ENCODE assay signal across 17 cellular contexts in genomic region chr5:143527808-143528207, GRCh38.
DNase-seq lines count a peak whose midpoint lies in the region; ATAC-seq, FAIRE-seq and TF ChIP-seq lines count a peak whose summit lies in the region.
"Had no signal": no experiment of that assay in that cellular context is flagged by ENCODE, and none has a peak within 500 bp of the region (broad histone marks: within the 10 kb centered on the region; RNA-seq: fewer than 3 reads in every experiment).

No MANE protein-coding gene starts in this region.

- H2AFZ ChIP-seq in astrocyte (ENCODE audit: low read depth, low read length) (no peak overlapping the region), trophoblast cell (ENCODE audit: insufficient read depth, low read length, poor library complexity) (no peak overlapping the region)

- H3K4ac ChIP-seq in trophoblast cell (ENCODE audit: low read depth, low read length) = no peak overlapping the region

- peaks cover 12% of the 10 kb centered on the region for H3K4me1 Mint-ChIP-seq in astrocyte (ENCODE audit: low read depth, unreplicated experiment)
- H3K4me1 Mint-ChIP-seq: central memory CD8-positive, alpha-beta T cell; memory B cell had no signal

- H2BK5ac ChIP-seq in trophoblast cell (ENCODE audit: low read depth, low read length, poor library complexity) = no peak overlapping the region

- no peaks in the 10 kb centered on the region for H3K36me3 Mint-ChIP-seq in astrocyte (ENCODE audit: low read depth, unreplicated experiment)
- H3K36me3 Mint-ChIP-seq: memory B cell had no signal

- no peaks in the 10 kb centered on the region for H3K9me3 Mint-ChIP-seq in astrocyte (ENCODE audit: unreplicated experiment)
- H3K9me3 Mint-ChIP-seq: central memory CD8-positive, alpha-beta T cell; memory B cell had no signal

- H3K79me1 ChIP-seq in trophoblast cell (ENCODE audit: low read length) = no peaks in the 10 kb centered on the region

- H3K79me2 ChIP-seq in astrocyte (ENCODE audit: insufficient read depth, low read length) = no peaks in the 10 kb centered on the region
- H3K79me2 ChIP-seq in trophoblast cell (ENCODE audit: control insufficient read depth, insufficient read depth, low read length, poor library complexity) = no peaks in the 10 kb centered on the region

- no peak overlapping the region for H2BK120ac ChIP-seq in trophoblast cell (ENCODE audit: insufficient read depth, low read length, poor library complexity)

- TF ChIP-seq POLR2A in thyroid gland (IDR thresholded peaks at IDR 0.05) = no peak

- H3K4me3 Mint-ChIP-seq in astrocyte (ENCODE audit: unreplicated experiment) = no peak overlapping the region
- H3K4me3 Mint-ChIP-seq: central memory CD8-positive, alpha-beta T cell; memory B cell had no signal

- no peak overlapping the region for H4K8ac ChIP-seq in trophoblast cell (ENCODE audit: low read depth, low read length)

- no peak overlapping the region for H3K18ac ChIP-seq in trophoblast cell (ENCODE audit: low read length)

- H4K12ac ChIP-seq in trophoblast cell (ENCODE audit: low read depth, low read length) = no peak overlapping the region

- H3K4me1 ChIP-seq in astrocyte (ENCODE audit: insufficient read depth, low read length) (no peaks in the 10 kb centered on the region), trophoblast cell (ENCODE audit: control insufficient read depth in 1 of 2, insufficient read depth in 2 of 2, low read length in 2 of 2) (no peaks in the 10 kb centered on the region), thyroid gland (peaks cover 3 to 5% of the 10 kb centered on the region in 2 donors)
- H3K4me1 ChIP-seq: testis had no signal

- H3K36me3 ChIP-seq in astrocyte (ENCODE audit: insufficient read depth, low read length) (no peaks in the 10 kb centered on the region), trophoblast cell (ENCODE audit: control insufficient read depth in 1 of 2, insufficient read depth in 2 of 2, low read length in 2 of 2) (no peaks in the 10 kb centered on the region), thyroid gland (no peaks in the 10 kb centered on the region)

- peak; percentile 86 for ATAC-seq in GM19351 (IDR thresholded peaks at IDR 0.05; ENCODE audit: unreplicated experiment)
- ATAC-seq in HG03469 (IDR thresholded peaks at IDR 0.05; ENCODE audit: unreplicated experiment) = peak; percentile 54

- DNase-seq in astrocyte (ENCODE audit: low read depth) (peak; percentile 68), trophoblast cell (no peak), NCI-H526 treated with DMSO at 0.1 percent for 48 hours (lab: John Stamatoyannopoulos, UW) (no peak), thyroid gland (no peak), cortex of kidney (lab: John Stamatoyannopoulos, UW) (no peak)
- DNase-seq: activated CD4-positive, alpha-beta T cell treated with anti-CD3 and anti-CD28 coated beads, Interleukin-2, amount 50 U/mL, for 48 hours; activated gamma-delta T cell treated with Interleukin-2 at 50 U/mL for 16 hours; GF-D8; NCI-H1092; NCI-H446 treated with DMSO at 0.1 percent for 48 hours; testis had no signal

- FAIRE-seq in astrocyte (lab: Jason Lieb, UNC) = no peak

- H3K27me3 ChIP-seq in astrocyte (ENCODE audit: insufficient read depth, low read length) (no peaks in the 10 kb centered on the region), trophoblast cell (ENCODE audit: insufficient read depth, low read length) (no peaks in the 10 kb centered on the region), thyroid gland (no peaks in the 10 kb centered on the region)
- H3K27me3 ChIP-seq: testis had no signal

- no peak overlapping the region for H3K23ac ChIP-seq in trophoblast cell (ENCODE audit: low read length)

- intact Hi-C loops in thyroid gland (cut with DNase I) = no loop called here

- H3K27ac ChIP-seq in astrocyte (ENCODE audit: low read depth, low read length) = no peak overlapping the region
- H3K27ac ChIP-seq in trophoblast cell (ENCODE audit: low read depth, low read length) = no peak overlapping the region
- no peak overlapping the region for H3K27ac ChIP-seq in thyroid gland
- H3K27ac ChIP-seq: HL-60, testis had no signal

- H2AK5ac ChIP-seq in trophoblast cell (ENCODE audit: low read length) = no peak overlapping the region

- no peak overlapping the region for H3K4me2 ChIP-seq in astrocyte (ENCODE audit: low read length)
- no peak overlapping the region for H3K4me2 ChIP-seq in trophoblast cell (ENCODE audit: low read length)
- H3K4me2 ChIP-seq: smooth muscle cell had no signal

- no CpG with 5 or more reads among the region's 4 CpGs for WGBS in trophoblast cell (ENCODE audit: extremely low coverage, insufficient coverage, insufficient read length)
- 97 to 99% methylated on average over 3 to 4 of the region's 4 CpGs for WGBS in thyroid gland, 2 donors

- no peaks in the 10 kb centered on the region for H4K20me1 ChIP-seq in astrocyte (ENCODE audit: insufficient read depth, low read length)

- H3K4me3 ChIP-seq in astrocyte (ENCODE audit: insufficient read depth, low read depth, low read length) = no peak overlapping the region
- no peak overlapping the region for H3K4me3 ChIP-seq in trophoblast cell (ENCODE audit: low read depth, low read length)
- H3K4me3 ChIP-seq in thyroid gland (replicated peaks in 1 of 3) = no peak overlapping the region
- H3K4me3 ChIP-seq: smooth muscle cell, testis had no signal

- no peak overlapping the region for H3K14ac ChIP-seq in trophoblast cell (ENCODE audit: low read length)

- H3K9ac ChIP-seq in astrocyte (ENCODE audit: low read length) (no peak overlapping the region), trophoblast cell (ENCODE audit: low read length) (no peak overlapping the region)

- H3K9me3 ChIP-seq in astrocyte (ENCODE audit: insufficient read depth, low read depth, low read length) = no peaks in the 10 kb centered on the region
- H3K9me3 ChIP-seq in trophoblast cell (ENCODE audit: insufficient read depth, low read depth, low read length) = no peaks in the 10 kb centered on the region
- H3K9me3 ChIP-seq in thyroid gland = no peaks in the 10 kb centered on the region
- H3K9me3 ChIP-seq: testis had no signal

- no peaks in the 10 kb centered on the region for H3K27me3 Mint-ChIP-seq in astrocyte (ENCODE audit: low read depth, unreplicated experiment)
- H3K27me3 Mint-ChIP-seq: central memory CD8-positive, alpha-beta T cell; memory B cell had no signal

- no peak overlapping the region for H4K91ac ChIP-seq in trophoblast cell (ENCODE audit: low read depth, low read length)

- H3K27ac Mint-ChIP-seq in astrocyte (ENCODE audit: unreplicated experiment) = peak overlapping the region; percentile 73
- H3K27ac Mint-ChIP-seq: memory B cell had no signal

- no peak for TF ChIP-seq CTCF in astrocyte (IDR thresholded peaks at IDR 0.05; ENCODE audit: insufficient read depth, low read depth, low read length)
- no peak for TF ChIP-seq CTCF in thyroid gland (IDR thresholded peaks at IDR 0.05)

- H2BK12ac ChIP-seq in trophoblast cell (ENCODE audit: low read length) = peak overlapping the region; percentile 35
